Comparison of ENCODE assay signal across 14 cellular contexts in genomic region chr10:61642692-61643091, GRCh38. TPM values are rescaled to one million over a fixed set of nuclear protein-coding genes. Genes with fewer than 3 reads are reported as not detected.
A peak's percentile ranks its signal among the peaks of the same experiment; 100 is the strongest.
DNase-seq lines count a peak whose midpoint lies in the region; ATAC-seq, FAIRE-seq and TF ChIP-seq lines count a peak whose summit lies in the region.
"Had no signal": no experiment of that assay in that cellular context is flagged by ENCODE, and none has a peak within 500 bp of the region (broad histone marks: within the 10 kb centered on the region; RNA-seq: fewer than 3 reads in every experiment).

No MANE protein-coding gene starts in this region.

- FAIRE-seq in astrocyte (lab: Jason Lieb, UNC) = peak; percentile 87

- peak; percentile 76 for ATAC-seq in sciatic nerve
- no peak for ATAC-seq in gastroesophageal sphincter
- ATAC-seq in HG02588 (IDR thresholded peaks at IDR 0.05; ENCODE audit: unreplicated experiment) = no peak

- H3K4me1 Mint-ChIP-seq in HFFc6 (ENCODE audit: low read depth) (peaks cover 38% of the 10 kb centered on the region), astrocyte (ENCODE audit: low read depth, unreplicated experiment) (peaks cover 7% of the 10 kb centered on the region)

- peak overlapping the region; percentile 20 for H3K4me3 ChIP-seq in astrocyte (ENCODE audit: insufficient read depth, low read depth, low read length)
- no peak overlapping the region for H3K4me3 ChIP-seq in gastroesophageal sphincter
- H3K4me3 ChIP-seq in suprapubic skin = no peak overlapping the region
- H3K4me3 ChIP-seq: thyroid gland had no signal

- peaks cover 13% of the 10 kb centered on the region for H3K4me1 ChIP-seq in astrocyte (ENCODE audit: insufficient read depth, low read length)
- peaks cover 0 to 21% (median 0%) of the 10 kb centered on the region in 3 donors for H3K4me1 ChIP-seq in gastroesophageal sphincter
- H3K4me1 ChIP-seq in suprapubic skin = peaks cover 7% of the 10 kb centered on the region

- intact Hi-C loops in sciatic nerve (cut with DNase I) = no loop called here
- intact Hi-C loops in posterior vena cava (cut with DNase I) = no loop called here

- TF ChIP-seq CTCF in HFFc6 (IDR thresholded peaks at IDR 0.05) (no peak), astrocyte (IDR thresholded peaks at IDR 0.05; ENCODE audit: insufficient read depth, low read depth, low read length) (no peak), gastroesophageal sphincter (IDR thresholded peaks at IDR 0.05) (no peak), suprapubic skin (IDR thresholded peaks at IDR 0.05) (no peak)

- H3K27ac ChIP-seq in astrocyte (ENCODE audit: low read depth, low read length) (peak overlapping the region; percentile 76), gastroesophageal sphincter (no peak overlapping the region), suprapubic skin (no peak overlapping the region)
- H3K27ac ChIP-seq: dorsolateral prefrontal cortex, HL-60, thyroid gland had no signal

- peak; percentile 45 for DNase-seq in HFFc6
- DNase-seq in astrocyte (ENCODE audit: low read depth) = peak; percentile 90
- peak; percentile 70 for DNase-seq in fibroblast of the conjunctiva (ENCODE audit: low read depth)
- DNase-seq in sciatic nerve (ENCODE audit: low spot score) = no peak
- no peak for DNase-seq in posterior vena cava (ENCODE audit: low spot score)
- DNase-seq in suprapubic skin (ENCODE audit: low spot score in 2 of 2) = no peak
- DNase-seq: activated naive CD4-positive, alpha-beta T cell treated with anti-CD3 and anti-CD28 coated beads for 36 hours; dorsolateral prefrontal cortex; MV-4-11; thyroid gland had no signal

- H3K79me2 ChIP-seq in astrocyte (ENCODE audit: insufficient read depth, low read length) = no peaks in the 10 kb centered on the region

- H3K9ac ChIP-seq in astrocyte (ENCODE audit: low read length) = peak overlapping the region; percentile 43

- H3K36me3 ChIP-seq in astrocyte (ENCODE audit: insufficient read depth, low read length) (no peaks in the 10 kb centered on the region), gastroesophageal sphincter (no peaks in the 10 kb centered on the region), suprapubic skin (no peaks in the 10 kb centered on the region)
- H3K36me3 ChIP-seq: thyroid gland had no signal

- no peaks in the 10 kb centered on the region for H3K36me3 Mint-ChIP-seq in HFFc6 (ENCODE audit: low read depth)
- no peaks in the 10 kb centered on the region for H3K36me3 Mint-ChIP-seq in astrocyte (ENCODE audit: low read depth, unreplicated experiment)

- no peaks in the 10 kb centered on the region for H4K20me1 ChIP-seq in astrocyte (ENCODE audit: insufficient read depth, low read length)

- H3K27me3 Mint-ChIP-seq in HFFc6 (ENCODE audit: insufficient read depth) (peaks cover 2% of the 10 kb centered on the region; the same call in 1 of the 2 replicates), astrocyte (ENCODE audit: low read depth, unreplicated experiment) (no peaks in the 10 kb centered on the region)

- no peak for TF ChIP-seq EP300 in gastroesophageal sphincter (IDR thresholded peaks at IDR 0.05)
- TF ChIP-seq EP300 in suprapubic skin (IDR thresholded peaks at IDR 0.05) = no peak

- peak overlapping the region; percentile 71 for H3K4me2 ChIP-seq in astrocyte (ENCODE audit: low read length)

- H3K9me3 ChIP-seq in astrocyte (ENCODE audit: insufficient read depth, low read depth, low read length) = no peaks in the 10 kb centered on the region
- no peaks in the 10 kb centered on the region for H3K9me3 ChIP-seq in gastroesophageal sphincter
- H3K9me3 ChIP-seq in suprapubic skin = no peaks in the 10 kb centered on the region
- H3K9me3 ChIP-seq: thyroid gland had no signal

- peak overlapping the region; percentile 60 for H3K27ac Mint-ChIP-seq in HFFc6
- no peak overlapping the region for H3K27ac Mint-ChIP-seq in astrocyte (ENCODE audit: unreplicated experiment)
- H3K27ac Mint-ChIP-seq: activated naive CD4-positive, alpha-beta T cell treated with anti-CD3 and anti-CD28 coated beads for 36 hours had no signal

- H3K9me3 Mint-ChIP-seq in HFFc6 (no peaks in the 10 kb centered on the region), astrocyte (ENCODE audit: unreplicated experiment) (peaks cover under 1% of the 10 kb centered on the region)
- H3K9me3 Mint-ChIP-seq: activated naive CD4-positive, alpha-beta T cell treated with anti-CD3 and anti-CD28 coated beads for 36 hours had no signal

- WGBS in gastroesophageal sphincter (ENCODE audit: low coverage in 1 of 2), 2 donors = 21 to 58% methylated on average over 3 of the region's 3 CpGs
- WGBS in suprapubic skin = 29% methylated on average over 3 of the region's 3 CpGs

- H3K27me3 ChIP-seq in astrocyte (ENCODE audit: insufficient read depth, low read length) (no peaks in the 10 kb centered on the region), gastroesophageal sphincter (no peaks in the 10 kb centered on the region), suprapubic skin (no peaks in the 10 kb centered on the region)
- H3K27me3 ChIP-seq: dorsolateral prefrontal cortex, thyroid gland had no signal

- H3K4me3 Mint-ChIP-seq in HFFc6 (peak overlapping the region; percentile 79), astrocyte (ENCODE audit: unreplicated experiment) (no peak overlapping the region)
- H3K4me3 Mint-ChIP-seq: activated naive CD4-positive, alpha-beta T cell treated with anti-CD3 and anti-CD28 coated beads for 36 hours had no signal

- H2AFZ ChIP-seq in astrocyte (ENCODE audit: low read depth, low read length) = no peak overlapping the region

- no peak for TF ChIP-seq POLR2A in gastroesophageal sphincter (IDR thresholded peaks at IDR 0.05)
- TF ChIP-seq POLR2A in suprapubic skin (IDR thresholded peaks at IDR 0.05) = no peak

RNA-seq across cellular contexts. Expression of gene CABCOCO1, which starts 20.0 kb away (rescaled TPM):
- under 1 TPM in 5 of 6 experiments, not detected in 1; 0.15 to 0.45 (median 0.31) TPM for total RNA-seq in HFFc6 (2021; fragmentation: NEBNext Ultra II Directional; extraction: Animal tissue kit (Norgen Biotek cat#: 25700))
- 0.23 TPM in 1 of 2 replicates, not detected in the other for total RNA-seq in astrocyte
- not detected for total RNA-seq in sciatic nerve
- total RNA-seq in posterior vena cava = 1 to 10 TPM; 1.4 TPM
- 1 to 10 TPM in 3 of 4 donors, under 1 TPM in 1; 0.94 to 1.6 (median 1.3) TPM for total RNA-seq in gastroesophageal sphincter
- total RNA-seq in suprapubic skin = not detected
- total RNA-seq: activated CD8-positive, alpha-beta memory T cell treated with anti-CD3 and anti-CD28 coated beads for 36 hours; activated naive CD4-positive, alpha-beta T cell treated with anti-CD3 and anti-CD28 coated beads for 36 hours had no signal

Comparison
In these comparisons a context has a peak if more than half of its experiments do, and no peak if none do; other contexts are left out.
1. DNase-seq: peak in HFFc6 (single experiment), astrocyte (single experiment) and fibroblast of the conjunctiva (single experiment); none in sciatic nerve (single experiment), posterior vena cava (single experiment) and suprapubic skin (0 of 2).